Comparison of ENCODE assay signal across 1 cellular context in genomic region chr17:39923836-39924690, GRCh38.
TF ChIP-seq lines count a peak whose summit lies in the region.

No MANE protein-coding gene starts in this region.

TF ChIP-seq in HepG2, 621 proteins besides CTCF, POLR2A, EP300 and RAD21 (continues in another document):
- peak; percentile 99 for TF ChIP-seq SALL1 (CRISPR knock-in tag; IDR thresholded peaks at IDR 0.05)
- no peak; the same call in 1 of the 2 replicates for TF ChIP-seq ZNF550 (CRISPR knock-in tag; IDR thresholded peaks at IDR 0.05; ENCODE audit: borderline replicate concordance)
- TF ChIP-seq SRSF1 (optimal IDR thresholded peaks at IDR 0.05; ENCODE audit: low read depth, low read length): peak; percentile 58
- TF ChIP-seq CC2D1A (CRISPR knock-in tag; IDR thresholded peaks at IDR 0.05): 0 out of 2 replicates have a peak, but pooled peaks have one; percentile 67
- TF ChIP-seq MEIS2 (CRISPR knock-in tag; IDR thresholded peaks at IDR 0.05): peak; percentile 99
- peak; percentile 68; the same call in 1 of the 2 replicates for TF ChIP-seq TGIF2 (CRISPR knock-in tag; IDR thresholded peaks at IDR 0.05)
- TF ChIP-seq ZNF781 (CRISPR knock-in tag; IDR thresholded peaks at IDR 0.05; ENCODE audit: borderline replicate concordance, not compliant biosample characterization): peak; percentile 17
- peak; percentile 78; the same call in 1 of the 2 replicates for TF ChIP-seq ZNF292 (CRISPR knock-in tag; IDR thresholded peaks at IDR 0.05; ENCODE audit: borderline replicate concordance, low read depth)
- TF ChIP-seq FOXK2 (IDR thresholded peaks at IDR 0.05): peak; percentile 98
- TF ChIP-seq RFX3 (CRISPR knock-in tag; IDR thresholded peaks at IDR 0.05): peak; percentile 50; the same call in 1 of the 2 replicates
- TF ChIP-seq ZNF3 (CRISPR knock-in tag; IDR thresholded peaks at IDR 0.05): 0 out of 2 replicates have a peak, but pooled peaks have one; percentile 21
- TF ChIP-seq ZNF652 (CRISPR knock-in tag; IDR thresholded peaks at IDR 0.05; ENCODE audit: borderline replicate concordance, low read depth): peak; percentile 81
- TF ChIP-seq ZNF501 (CRISPR knock-in tag; IDR thresholded peaks at IDR 0.05): peak; percentile 93
- peak; percentile 97 for TF ChIP-seq NFKB2 (CRISPR knock-in tag; IDR thresholded peaks at IDR 0.05; ENCODE audit: borderline replicate concordance)
- 0 out of 2 replicates have a peak, but pooled peaks have one; percentile 32 for TF ChIP-seq ZBTB44 (CRISPR knock-in tag; IDR thresholded peaks at IDR 0.05)
- TF ChIP-seq ZNF589 (CRISPR knock-in tag; conservative IDR thresholded peaks at IDR 0.05): peak; percentile 95
- no peak for TF ChIP-seq CHD4 (IDR thresholded peaks at IDR 0.05; ENCODE audit: borderline replicate concordance, low read length)
- TF ChIP-seq GLMP (CRISPR knock-in tag; IDR thresholded peaks at IDR 0.05; ENCODE audit: borderline replicate concordance): no peak
- TF ChIP-seq ZNF660 (CRISPR knock-in tag; IDR thresholded peaks at IDR 0.05; ENCODE audit: borderline replicate concordance, low read depth): 0 out of 2 replicates have a peak, but pooled peaks have one; percentile 31
- peak in 1 of 2 experiments; percentile 56; a peak in 1 of 4 replicates for TF ChIP-seq REST (IDR thresholded peaks at IDR 0.05; ENCODE audit: borderline replicate concordance in 1 of 2, low read depth in 1 of 2, low read length in 2 of 2)
- peak; percentile 95 for TF ChIP-seq ZNF761 (CRISPR knock-in tag; conservative IDR thresholded peaks at IDR 0.05)
- TF ChIP-seq ZNF207 (IDR thresholded peaks at IDR 0.05; ENCODE audit: borderline replicate concordance): no peak
- peak; percentile 99 for TF ChIP-seq ZNF614 (CRISPR knock-in tag; IDR thresholded peaks at IDR 0.05; ENCODE audit: borderline replicate concordance)
- no peak for TF ChIP-seq NFIB (CRISPR knock-in tag; IDR thresholded peaks at IDR 0.05; ENCODE audit: borderline replicate concordance)
- no peak for TF ChIP-seq ZNF484 (CRISPR knock-in tag; IDR thresholded peaks at IDR 0.05; ENCODE audit: borderline replicate concordance, low read depth)
- TF ChIP-seq RFXANK (CRISPR knock-in tag; IDR thresholded peaks at IDR 0.05): peak; percentile 92; the same call in 1 of the 2 replicates
- TF ChIP-seq ZNF678 (CRISPR knock-in tag; IDR thresholded peaks at IDR 0.05): peak; percentile 65; the same call in 1 of the 2 replicates
- peak; percentile 80; the same call in 1 of the 2 replicates for TF ChIP-seq TMF1 (CRISPR knock-in tag; IDR thresholded peaks at IDR 0.05; ENCODE audit: low read depth)
- no peak for TF ChIP-seq TCF12 (IDR thresholded peaks at IDR 0.05)
- TF ChIP-seq TCF12 (CRISPR knock-in tag; IDR thresholded peaks at IDR 0.05): 0 out of 2 replicates have a peak, but pooled peaks have one; percentile 88
- TF ChIP-seq SMARCC2 (IDR thresholded peaks at IDR 0.05): no peak
- TF ChIP-seq MEIS1 (CRISPR knock-in tag; IDR thresholded peaks at IDR 0.05; ENCODE audit: borderline replicate concordance): peak; percentile 99
- peak; percentile 99 for TF ChIP-seq ZMAT3 (CRISPR knock-in tag; conservative IDR thresholded peaks at IDR 0.05)
- TF ChIP-seq AHDC1 (CRISPR knock-in tag; IDR thresholded peaks at IDR 0.05; ENCODE audit: borderline replicate concordance): peak; percentile 98
- peak; percentile 58; the same call in 1 of the 2 replicates for TF ChIP-seq EED (CRISPR knock-in tag; IDR thresholded peaks at IDR 0.05)
- TF ChIP-seq ZNF629 (CRISPR knock-in tag; conservative IDR thresholded peaks at IDR 0.05): peak; percentile 62
- TF ChIP-seq ZNF44 (CRISPR knock-in tag; IDR thresholded peaks at IDR 0.05): peak; percentile 96
- TF ChIP-seq MEF2D (CRISPR knock-in tag; IDR thresholded peaks at IDR 0.05): peak; percentile 96; the same call in 1 of the 2 replicates
- no peak for TF ChIP-seq NFRKB (IDR thresholded peaks at IDR 0.05)
- TF ChIP-seq ELF1 (CRISPR knock-in tag; IDR thresholded peaks at IDR 0.05): peak; percentile 80
- peak; percentile 62; the same call in 1 of the 2 replicates for TF ChIP-seq ZNF121 (CRISPR knock-in tag; IDR thresholded peaks at IDR 0.05)
- TF ChIP-seq JUNB (CRISPR knock-in tag; IDR thresholded peaks at IDR 0.05; ENCODE audit: borderline replicate concordance): peak; percentile 85
- TF ChIP-seq MLX (CRISPR knock-in tag; IDR thresholded peaks at IDR 0.05): peak; percentile 93
- TF ChIP-seq SPEN (CRISPR knock-in tag; IDR thresholded peaks at IDR 0.05; ENCODE audit: low read depth): peak; percentile 98; the same call in 1 of the 2 replicates
- 0 out of 2 replicates have a peak, but pooled peaks have one; percentile 92 for TF ChIP-seq TBP (CRISPR knock-in tag; IDR thresholded peaks at IDR 0.05)
- TF ChIP-seq FOXO1 (CRISPR knock-in tag; IDR thresholded peaks at IDR 0.05): peak; percentile 100
- TF ChIP-seq ZBTB7B (CRISPR knock-in tag; IDR thresholded peaks at IDR 0.05): peak; percentile 98
- TF ChIP-seq PRPF4 (IDR thresholded peaks at IDR 0.05; ENCODE audit: low read depth, low read length, poor library complexity, severe bottlenecking): peak; percentile 46
- TF ChIP-seq ZNF136 (CRISPR knock-in tag; IDR thresholded peaks at IDR 0.05; ENCODE audit: low read depth): peak; percentile 97
- peak; percentile 91 for TF ChIP-seq ZNF782 (CRISPR knock-in tag; IDR thresholded peaks at IDR 0.05; ENCODE audit: borderline replicate concordance)
- peak; percentile 94; the same call in 1 of the 2 replicates for TF ChIP-seq HMG20B (CRISPR knock-in tag; conservative IDR thresholded peaks at IDR 0.05)
- TF ChIP-seq THAP7 (CRISPR knock-in tag; IDR thresholded peaks at IDR 0.05): peak; percentile 93
- TF ChIP-seq WIZ (CRISPR knock-in tag; IDR thresholded peaks at IDR 0.05): peak; percentile 85; the same call in 1 of the 2 replicates
- 0 out of 2 replicates have a peak, but pooled peaks have one; percentile 27 for TF ChIP-seq ZSCAN5A (CRISPR knock-in tag; IDR thresholded peaks at IDR 0.05; ENCODE audit: borderline replicate concordance)
- TF ChIP-seq POLR2AphosphoS5 (IDR thresholded peaks at IDR 0.05; ENCODE audit: low read depth, low read length): peak; percentile 43
- TF ChIP-seq ZFY (CRISPR knock-in tag; IDR thresholded peaks at IDR 0.05): peak; percentile 93
- TF ChIP-seq NFKBIZ (CRISPR knock-in tag; IDR thresholded peaks at IDR 0.05): peak; percentile 98
- TF ChIP-seq ATF5 (CRISPR knock-in tag; IDR thresholded peaks at IDR 0.05; ENCODE audit: low read depth): peak; percentile 90; the same call in 1 of the 2 replicates
